ENCODE assay signal across 8 cellular contexts in genomic region chr4:1249148-1249730, GRCh38. TPM values are rescaled to one million over a fixed set of nuclear protein-coding genes. Genes with fewer than 3 reads are reported as not detected.
DNase-seq lines count a peak whose midpoint lies in the region; ATAC-seq and TF ChIP-seq lines count a peak whose summit lies in the region.

No MANE protein-coding gene starts in this region.

- peak overlapping the region; percentile 94 for H3K9ac ChIP-seq in adipocyte (ENCODE audit: low read length)

- DNase-seq in GF-D8 (lab: John Stamatoyannopoulos, UW) (peak; percentile 47), SW 1271 (lab: John Stamatoyannopoulos, UW) (peak; percentile 41 to 55), adipocyte (ENCODE audit: low read depth) (peak; percentile 96), left cardiac atrium (peak; percentile 91), progenitor cell of endocrine pancreas (ENCODE audit: low spot score, unreplicated experiment) (peak; percentile 71), upper lobe of right lung (peak; percentile 94)

- TF ChIP-seq CTCF in progenitor cell of endocrine pancreas (IDR thresholded peaks at IDR 0.05; ENCODE audit: unreplicated experiment) (no peak), upper lobe of right lung (IDR thresholded peaks at IDR 0.05) (no peak)

- H3K9me3 ChIP-seq in KOPT-K1 (ENCODE audit: insufficient read depth, low read length, poor library complexity, severe bottlenecking) = peaks cover 39% of the 10 kb centered on the region
- peaks cover 3% of the 10 kb centered on the region for H3K9me3 ChIP-seq in adipocyte (ENCODE audit: control insufficient read depth, low read length)
- no peaks in the 10 kb centered on the region for H3K9me3 ChIP-seq in upper lobe of right lung

- ATAC-seq in GM21737 (IDR thresholded peaks at IDR 0.05; ENCODE audit: unreplicated experiment) = peak; percentile 49
- ATAC-seq in left cardiac atrium = peak; percentile 56 to 75
- peak; percentile 73 for ATAC-seq in upper lobe of right lung

- peak overlapping the region; percentile 85 for H3K4me3 ChIP-seq in adipocyte (ENCODE audit: low read length)
- H3K4me3 ChIP-seq in upper lobe of right lung = peak overlapping the region; percentile 72

- peak overlapping the region; percentile 78 for H3K4me3 Mint-ChIP-seq in progenitor cell of endocrine pancreas (ENCODE audit: low read depth)

- intact Hi-C loops in left cardiac atrium (cut with DNase I) (loop anchor here (1.0 to 10.0 kb wide), 3 partner anchors 82 to 97 kb away; no protein-coding TSS in a partner anchor), upper lobe of right lung (cut with DNase I) (loop anchor here (10.0 kb wide), 1 partner anchor 84 kb away; no protein-coding TSS in a partner anchor)

- peaks cover 34% of the 10 kb centered on the region for H3K36me3 Mint-ChIP-seq in progenitor cell of endocrine pancreas (ENCODE audit: insufficient read depth)

- H3K27ac Mint-ChIP-seq in progenitor cell of endocrine pancreas = peak overlapping the region; percentile 92

- no peaks in the 10 kb centered on the region for H3K27me3 ChIP-seq in adipocyte (replicated peaks; ENCODE audit: control insufficient read depth, insufficient read depth, low read length)
- H3K27me3 ChIP-seq in upper lobe of right lung = no peaks in the 10 kb centered on the region

- H3K9me3 Mint-ChIP-seq in progenitor cell of endocrine pancreas (ENCODE audit: low read depth) = peaks cover 11% of the 10 kb centered on the region

- peaks cover 22% of the 10 kb centered on the region for H3K4me1 Mint-ChIP-seq in progenitor cell of endocrine pancreas (ENCODE audit: low read depth)

- peaks cover 35% of the 10 kb centered on the region for H3K36me3 ChIP-seq in KOPT-K1 (ENCODE audit: insufficient read depth, low read length)
- H3K36me3 ChIP-seq in adipocyte (ENCODE audit: control insufficient read depth, insufficient read depth, low read length, severe bottlenecking) = peaks cover 6% of the 10 kb centered on the region
- H3K36me3 ChIP-seq in upper lobe of right lung = no peaks in the 10 kb centered on the region

- peaks cover 38% of the 10 kb centered on the region for H3K4me1 ChIP-seq in adipocyte (ENCODE audit: control insufficient read depth, insufficient read depth, low read length)
- H3K4me1 ChIP-seq in upper lobe of right lung = peaks cover 57% of the 10 kb centered on the region

- H3K27me3 Mint-ChIP-seq in progenitor cell of endocrine pancreas = no peaks in the 10 kb centered on the region

- H3K27ac ChIP-seq in KOPT-K1 (ENCODE audit: low read depth, low read length, poor library complexity, severe bottlenecking) (peak overlapping the region; percentile 98), upper lobe of right lung (peak overlapping the region; percentile 96)

RNA-seq across cellular contexts. Expression of gene CTBP1, which starts 0.3 kb away (rescaled TPM):
- total RNA-seq in left cardiac atrium (100 to 1,000 TPM; 121 to 128 TPM), progenitor cell of endocrine pancreas (199 and 204 TPM in 2 replicates), upper lobe of right lung (169 TPM)

RNA-seq across cellular contexts. Expression of gene MAEA, which starts 40.5 kb away (rescaled TPM):
- total RNA-seq in left cardiac atrium (10 to 100 TPM; 41.9 to 59.3 TPM), progenitor cell of endocrine pancreas (77.8 and 81.3 TPM in 2 replicates), upper lobe of right lung (63.2 TPM)

Comparison
In these comparisons a context has a peak if more than half of its experiments do, and no peak if none do; other contexts are left out.
1. Peak in every context shown above with its lines: DNase-seq, ATAC-seq, H3K4me3 ChIP-seq and H3K27ac ChIP-seq.